ENCODE assay signal across 8 cellular contexts in genomic region chr2:74464406-74464805, GRCh38. TPM values are rescaled to one million over a fixed set of nuclear protein-coding genes. Genes with fewer than 3 reads are reported as not detected.
DNase-seq lines count a peak whose midpoint lies in the region; ATAC-seq and TF ChIP-seq lines count a peak whose summit lies in the region.

No MANE protein-coding gene starts in this region.

- ATAC-seq in natural killer cell treated with Interleukin-12 subunit alpha and Interleukin-12 subunit beta and Interleukin-15 and Interleukin-18, amount 100 ng/mL, for 72 hours, result peak in 1 of 2 donors; percentile 29
- no peak for ATAC-seq in HG02938 (IDR thresholded peaks at IDR 0.05; ENCODE audit: unreplicated experiment)
- no peak for ATAC-seq in HG03442 (IDR thresholded peaks at IDR 0.05; ENCODE audit: unreplicated experiment)
- ATAC-seq in HG03039 (IDR thresholded peaks at IDR 0.05; ENCODE audit: unreplicated experiment), result no peak

- H3K4me3 Mint-ChIP-seq in CD8-positive, alpha-beta memory T cell, result peak overlapping the region; percentile 79 to 99 (median 98)
- H3K4me3 Mint-ChIP-seq in natural killer cell treated with Interleukin-12 subunit alpha and Interleukin-12 subunit beta and Interleukin-15 and Interleukin-18, amount 100 ng/mL, for 72 hours, result peak overlapping the region; percentile 97

- no peak for DNase-seq in CD8-positive, alpha-beta memory T cell
- DNase-seq in LNCaP clone FGC (ENCODE audit: low read depth), result no peak
- DNase-seq in effector memory CD4-positive, alpha-beta T cell, result no peak
- DNase-seq in natural killer cell treated with Interleukin-12 subunit alpha and Interleukin-12 subunit beta and Interleukin-15 and Interleukin-18, amount 100 ng/mL, for 72 hours (ENCODE audit: low spot score), result no peak
- DNase-seq in UCSD-AML1 (lab: John Stamatoyannopoulos, UW; ENCODE audit: unreplicated experiment), result no peak

- no peaks in the 10 kb centered on the region for H3K9me3 ChIP-seq in CD8-positive, alpha-beta memory T cell (ENCODE audit: low read length)
- no peaks in the 10 kb centered on the region for H3K9me3 ChIP-seq in effector memory CD4-positive, alpha-beta T cell (ENCODE audit: control insufficient read depth, low read length)

- no peak for TF ChIP-seq CTCF in LNCaP clone FGC (IDR thresholded peaks at IDR 0.05; ENCODE audit: control insufficient read depth, extremely low read depth, insufficient read depth)

- POLR2A ChIA-PET in CD8-positive, alpha-beta memory T cell (lab: Charles Lee), result interaction anchor here (0.8 to 1.6 kb wide), 2 partner anchors 15 to 17 kb away, joined by 3 to 9 read pairs; no protein-coding TSS in a partner anchor

- CTCF ChIA-PET in CD8-positive, alpha-beta memory T cell (lab: Charles Lee), result interaction anchor here (1.2 to 2.8 kb wide), 2 partner anchors 9 to 18 kb away, joined by 3 to 12 read pairs; partner anchors contain the start of genes CCDC142, INO80B and TTC31

- peak overlapping the region; percentile 82 for H3K27ac ChIP-seq in CD8-positive, alpha-beta memory T cell (ENCODE audit: low read depth, low read length)
- H3K27ac ChIP-seq in effector memory CD4-positive, alpha-beta T cell (ENCODE audit: insufficient read depth, low read length, poor library complexity, severe bottlenecking), result peak overlapping the region; percentile 92

- peak overlapping the region; percentile 53 to 99 (median 76) for H3K27ac Mint-ChIP-seq in CD8-positive, alpha-beta memory T cell
- H3K27ac Mint-ChIP-seq in natural killer cell treated with Interleukin-12 subunit alpha and Interleukin-12 subunit beta and Interleukin-15 and Interleukin-18, amount 100 ng/mL, for 72 hours, result peak overlapping the region; percentile 97 to 100

- no peaks in the 10 kb centered on the region for H3K27me3 ChIP-seq in CD8-positive, alpha-beta memory T cell (ENCODE audit: insufficient read depth, low read length, poor library complexity, severe bottlenecking)
- H3K27me3 ChIP-seq in effector memory CD4-positive, alpha-beta T cell (replicated peaks; ENCODE audit: control insufficient read depth, insufficient read depth, low read length, poor library complexity, severe bottlenecking), result no peaks in the 10 kb centered on the region

- H3K4me3 ChIP-seq in CD8-positive, alpha-beta memory T cell (ENCODE audit: low read length), result peak overlapping the region; percentile 80
- peak overlapping the region; percentile 75 for H3K4me3 ChIP-seq in LNCaP clone FGC (ENCODE audit: low read depth, low read length)
- peak overlapping the region; percentile 89 for H3K4me3 ChIP-seq in effector memory CD4-positive, alpha-beta T cell (ENCODE audit: insufficient read depth, low read depth, low read length, poor library complexity, severe bottlenecking)

- H3K36me3 ChIP-seq in CD8-positive, alpha-beta memory T cell (ENCODE audit: insufficient read depth, low read length), result peaks cover 4% of the 10 kb centered on the region
- peaks cover 15% of the 10 kb centered on the region for H3K36me3 ChIP-seq in effector memory CD4-positive, alpha-beta T cell (ENCODE audit: control insufficient read depth, insufficient read depth, low read length)

- no peaks in the 10 kb centered on the region for H3K9me3 Mint-ChIP-seq in CD8-positive, alpha-beta memory T cell
- H3K9me3 Mint-ChIP-seq in natural killer cell treated with Interleukin-12 subunit alpha and Interleukin-12 subunit beta and Interleukin-15 and Interleukin-18, amount 100 ng/mL, for 72 hours, result no peaks in the 10 kb centered on the region

- peaks cover 18 to 41% (median 33%) of the 10 kb centered on the region in 3 donors for H3K4me1 Mint-ChIP-seq in CD8-positive, alpha-beta memory T cell
- peaks cover 23 to 35% of the 10 kb centered on the region in 2 donors for H3K4me1 Mint-ChIP-seq in natural killer cell treated with Interleukin-12 subunit alpha and Interleukin-12 subunit beta and Interleukin-15 and Interleukin-18, amount 100 ng/mL, for 72 hours (ENCODE audit: low read depth in 2 of 2)

- H3K36me3 Mint-ChIP-seq in CD8-positive, alpha-beta memory T cell, result peaks cover 0 to 26% (median 0%) of the 10 kb centered on the region in 3 donors
- H3K36me3 Mint-ChIP-seq in natural killer cell treated with Interleukin-12 subunit alpha and Interleukin-12 subunit beta and Interleukin-15 and Interleukin-18, amount 100 ng/mL, for 72 hours, result no peaks in the 10 kb centered on the region

- H3K4me1 ChIP-seq in CD8-positive, alpha-beta memory T cell (ENCODE audit: insufficient read depth, low read length), result peaks cover 10% of the 10 kb centered on the region
- H3K4me1 ChIP-seq in effector memory CD4-positive, alpha-beta T cell (ENCODE audit: control insufficient read depth, insufficient read depth, low read length, poor library complexity, severe bottlenecking), result peaks cover 9% of the 10 kb centered on the region

- H3K27me3 Mint-ChIP-seq in CD8-positive, alpha-beta memory T cell, result peaks cover 0 to 2% of the 10 kb centered on the region in 2 donors
- H3K27me3 Mint-ChIP-seq in natural killer cell treated with Interleukin-12 subunit alpha and Interleukin-12 subunit beta and Interleukin-15 and Interleukin-18, amount 100 ng/mL, for 72 hours, result no peaks in the 10 kb centered on the region

RNA-seq across cellular contexts. Expression of gene MOGS, which starts 0.8 kb away (rescaled TPM):
- total RNA-seq in CD8-positive, alpha-beta memory T cell, result 10 to 100 TPM; 82.4 to 88.0 TPM
- polyA plus RNA-seq in CD8-positive, alpha-beta memory T cell, result 48.5 TPM
- total RNA-seq in natural killer cell treated with Interleukin-12 subunit alpha and Interleukin-12 subunit beta and Interleukin-15 and Interleukin-18, amount 100 ng/mL, for 72 hours, result 100 to 1,000 TPM in 1 of 2 donors, 10 to 100 TPM in 1; 97.9 to 111 TPM

RNA-seq across cellular contexts. Expression of gene WBP1, which starts 6.2 kb away (rescaled TPM):
- total RNA-seq in CD8-positive, alpha-beta memory T cell, result 10 to 100 TPM; 31.2 to 31.6 TPM
- polyA plus RNA-seq in CD8-positive, alpha-beta memory T cell, result 37.0 TPM
- 10 to 100 TPM; 28.6 to 48.0 TPM for total RNA-seq in natural killer cell treated with Interleukin-12 subunit alpha and Interleukin-12 subunit beta and Interleukin-15 and Interleukin-18, amount 100 ng/mL, for 72 hours

RNA-seq across cellular contexts. Expression of gene MRPL53, which starts 8.1 kb away (rescaled TPM):
- 100 to 1,000 TPM; 115 to 118 TPM for total RNA-seq in CD8-positive, alpha-beta memory T cell
- polyA plus RNA-seq in CD8-positive, alpha-beta memory T cell, result 108 TPM
- 100 to 1,000 TPM in 1 of 2 donors, 10 to 100 TPM in 1; 94.5 to 111 TPM for total RNA-seq in natural killer cell treated with Interleukin-12 subunit alpha and Interleukin-12 subunit beta and Interleukin-15 and Interleukin-18, amount 100 ng/mL, for 72 hours

RNA-seq across cellular contexts. Expression of gene INO80B, which starts 9.5 kb away (rescaled TPM):
- total RNA-seq in CD8-positive, alpha-beta memory T cell, result 10 to 100 TPM; 44.1 to 44.3 TPM
- polyA plus RNA-seq in CD8-positive, alpha-beta memory T cell, result 7.6 TPM
- total RNA-seq in natural killer cell treated with Interleukin-12 subunit alpha and Interleukin-12 subunit beta and Interleukin-15 and Interleukin-18, amount 100 ng/mL, for 72 hours, result 10 to 100 TPM; 42.3 to 45.6 TPM

RNA-seq across cellular contexts. Expression of gene CCDC142, which starts 18.4 kb away (rescaled TPM):
- 10 to 100 TPM; 20.3 to 22.8 TPM for total RNA-seq in CD8-positive, alpha-beta memory T cell
- polyA plus RNA-seq in CD8-positive, alpha-beta memory T cell, result 9.7 TPM
- total RNA-seq in natural killer cell treated with Interleukin-12 subunit alpha and Interleukin-12 subunit beta and Interleukin-15 and Interleukin-18, amount 100 ng/mL, for 72 hours, result 10 to 100 TPM; 31.8 to 46.5 TPM
